In genomic region chr9:128723866-128724743, GRCh38 we compare ENCODE assay signal across 8 cellular contexts. TPM values are rescaled to one million over a fixed set of nuclear protein-coding genes. Genes with fewer than 3 reads are reported as not detected.
DNase-seq lines count a peak whose midpoint lies in the region; ATAC-seq and TF ChIP-seq lines count a peak whose summit lies in the region.

Gene ZDHHC12, minus strand, starts transcription at chr9:128724127. Its CDS starts 34 bp downstream, at chr9:128724093.

- peak within 1 kb of the TSS; percentile 89 for H3K27ac ChIP-seq in left ventricle myocardium inferior (replicated peaks)

- peak within 1 kb of the TSS; percentile 73 for H3K4me3 ChIP-seq in left ventricle myocardium inferior

- no peak for TF ChIP-seq CTCF in GM13977 (IDR thresholded peaks at IDR 0.05; ENCODE audit: extremely low read depth, insufficient read depth, missing control alignments)
- TF ChIP-seq CTCF in left ventricle myocardium inferior (IDR thresholded peaks at IDR 0.05; ENCODE audit: borderline replicate concordance): no peak
- no peak for TF ChIP-seq CTCF in progenitor cell of endocrine pancreas (IDR thresholded peaks at IDR 0.05; ENCODE audit: unreplicated experiment)

- peaks cover 6% of the 10 kb centered on the region for H3K36me3 Mint-ChIP-seq in T-helper 1 cell treated with Interleukin-12 subunit alpha and Interleukin-12 subunit beta and Interleukin-4 antibody, amounts not matched to agents 30 μg/mL and 1 μg/mL, for 36 hours (ENCODE audit: low read depth)
- no peaks in the 10 kb centered on the region for H3K36me3 Mint-ChIP-seq in progenitor cell of endocrine pancreas (ENCODE audit: insufficient read depth)

- H3K4me3 Mint-ChIP-seq in T-helper 1 cell treated with Interleukin-12 subunit alpha and Interleukin-12 subunit beta and Interleukin-4 antibody, amounts not matched to agents 30 μg/mL and 1 μg/mL, for 36 hours: peak within 1 kb of the TSS; percentile 99
- H3K4me3 Mint-ChIP-seq in progenitor cell of endocrine pancreas (ENCODE audit: low read depth): peak within 1 kb of the TSS; percentile 91

- intact Hi-C loops in left ventricle myocardium inferior (cut with micrococcal nuclease): no loop called here

- no peaks in the 10 kb centered on the region for H3K27me3 ChIP-seq in left ventricle myocardium inferior (ENCODE audit: low read depth)

- no peaks in the 10 kb centered on the region for H3K9me3 ChIP-seq in left ventricle myocardium inferior (replicated peaks)

- H3K4me1 Mint-ChIP-seq in T-helper 1 cell treated with Interleukin-12 subunit alpha and Interleukin-12 subunit beta and Interleukin-4 antibody, amounts not matched to agents 30 μg/mL and 1 μg/mL, for 36 hours (ENCODE audit: low read depth): peaks cover 25% of the 10 kb centered on the region
- H3K4me1 Mint-ChIP-seq in progenitor cell of endocrine pancreas (ENCODE audit: low read depth): peaks cover 13% of the 10 kb centered on the region

- H3K9me3 Mint-ChIP-seq in T-helper 1 cell treated with Interleukin-12 subunit alpha and Interleukin-12 subunit beta and Interleukin-4 antibody, amounts not matched to agents 30 μg/mL and 1 μg/mL, for 36 hours: no peaks in the 10 kb centered on the region
- H3K9me3 Mint-ChIP-seq in progenitor cell of endocrine pancreas (ENCODE audit: low read depth): no peaks in the 10 kb centered on the region

- H3K4me1 ChIP-seq in left ventricle myocardium inferior: peaks cover 13% of the 10 kb centered on the region

- in situ Hi-C loops in GM13977 (cut with MboI; ENCODE audit: low pct_unique_long_range_greater_than_20kb, low sequenced_read_pairs, unreplicated experiment): no loop called here

- H3K36me3 ChIP-seq in left ventricle myocardium inferior: peaks cover 3% of the 10 kb centered on the region

- H3K27me3 Mint-ChIP-seq in T-helper 1 cell treated with Interleukin-12 subunit alpha and Interleukin-12 subunit beta and Interleukin-4 antibody, amounts not matched to agents 30 μg/mL and 1 μg/mL, for 36 hours (ENCODE audit: low read depth): no peaks in the 10 kb centered on the region
- no peaks in the 10 kb centered on the region for H3K27me3 Mint-ChIP-seq in progenitor cell of endocrine pancreas

- peak within 1 kb of the TSS; percentile 94 for H3K27ac Mint-ChIP-seq in T-helper 1 cell treated with Interleukin-12 subunit alpha and Interleukin-12 subunit beta and Interleukin-4 antibody, amounts not matched to agents 30 μg/mL and 1 μg/mL, for 36 hours
- H3K27ac Mint-ChIP-seq in progenitor cell of endocrine pancreas: peak within 1 kb of the TSS; percentile 93

- DNase-seq in GM13977 (ENCODE audit: low spot score): peak; percentile 100
- peak; percentile 94 for DNase-seq in NCI-H1694 (lab: John Stamatoyannopoulos, UW)
- peak; percentile 71 for DNase-seq in amniotic stem cell (lab: John Stamatoyannopoulos, UW)
- peak; percentile 96 for DNase-seq in left ventricle myocardium inferior
- DNase-seq in progenitor cell of endocrine pancreas (ENCODE audit: low spot score, unreplicated experiment): peak; percentile 96
- DNase-seq in ureter (ENCODE audit: low spot score): peak; percentile 97

- peak; percentile 90 for ATAC-seq in HG02884 (IDR thresholded peaks at IDR 0.05; ENCODE audit: unreplicated experiment)

RNA-seq across cellular contexts. Expression of gene ZDHHC12, which starts in this region (rescaled TPM):
- total RNA-seq in left ventricle myocardium inferior (6.3 TPM), progenitor cell of endocrine pancreas (33.7 TPM in 2 replicates), ureter (26.3 TPM)

Comparison
In these comparisons a context has a peak if more than half of its experiments do, and no peak if none do; other contexts are left out.
1. Peak in every context shown above with its lines: DNase-seq, ATAC-seq, H3K4me3 ChIP-seq and H3K27ac ChIP-seq.